Comparison of ENCODE assay signal across 14 cellular contexts in genomic region chr1:42282024-42282579, GRCh38. TPM values are rescaled to one million over a fixed set of nuclear protein-coding genes. Genes with fewer than 3 reads are reported as not detected.
DNase-seq lines count a peak whose midpoint lies in the region; ATAC-seq and TF ChIP-seq lines count a peak whose summit lies in the region.
"Had no signal": no experiment of that assay in that cellular context is flagged by ENCODE, and none has a peak within 500 bp of the region (broad histone marks: within the 10 kb centered on the region; RNA-seq: fewer than 3 reads in every experiment).

No MANE protein-coding gene starts in this region.

- H3K36me3 ChIP-seq in cardiac muscle cell (no peaks in the 10 kb centered on the region), upper lobe of right lung (peaks cover 7% of the 10 kb centered on the region)

- intact Hi-C loops in Right ventricle myocardium inferior (cut with DNase I) (no loop called here), upper lobe of right lung (cut with DNase I) (no loop called here)

- H3K4me1 ChIP-seq in cardiac muscle cell (ENCODE audit: low read depth) (peaks cover 47% of the 10 kb centered on the region), upper lobe of right lung (peaks cover 12% of the 10 kb centered on the region)

- peaks cover 42% of the 10 kb centered on the region for H3K4me1 Mint-ChIP-seq in activated T-helper 17 cell treated with anti-CD3 and anti-CD28 coated beads, Interleukin-2, amount 50 U/mL, for 72 hours

- no peaks in the 10 kb centered on the region for H3K9me3 Mint-ChIP-seq in activated T-helper 17 cell treated with anti-CD3 and anti-CD28 coated beads, Interleukin-2, amount 50 U/mL, for 72 hours
- H3K9me3 Mint-ChIP-seq: activated B cell treated with CpG ODN at 0.5 μM for 24 hours; stimulated activated naive CD8-positive, alpha-beta T cell treated with anti-CD3 and anti-CD28 coated beads, Interleukin-15, amount 100 ng/mL, for 72 hours had no signal

- peak in 1 of 2 donors; percentile 78 for DNase-seq in cardiac muscle cell (ENCODE audit: low read depth in 1 of 2, low spot score in 1 of 2)
- DNase-seq in Right ventricle myocardium inferior (ENCODE audit: missing footprints), result no peak
- DNase-seq in foreskin fibroblast, result peak; percentile 64 to 84
- DNase-seq in upper lobe of right lung, result no peak
- no peak for DNase-seq in COLO668 (lab: John Stamatoyannopoulos, UW; ENCODE audit: unreplicated experiment)
- DNase-seq: activated B cell treated with CpG ODN at 0.5 μM for 24 hours; activated effector memory CD4-positive, alpha-beta T cell treated with Interleukin-2 at 50 U/mL for 16 hours; NCI-H2081; stimulated activated naive CD8-positive, alpha-beta T cell treated with anti-CD3 and anti-CD28 coated beads, Interleukin-15, amount 100 ng/mL, for 72 hours had no signal

- no peaks in the 10 kb centered on the region for H3K9me3 ChIP-seq in cardiac muscle cell (ENCODE audit: low read depth)
- no peaks in the 10 kb centered on the region for H3K9me3 ChIP-seq in upper lobe of right lung

- H3K27ac Mint-ChIP-seq in activated T-helper 17 cell treated with anti-CD3 and anti-CD28 coated beads, Interleukin-2, amount 50 U/mL, for 72 hours, result peak overlapping the region; percentile 69
- H3K27ac Mint-ChIP-seq: activated B cell treated with CpG ODN at 0.5 μM for 24 hours, B cell had no signal

- ATAC-seq in Right ventricle myocardium inferior (no peak), upper lobe of right lung (peak; percentile 47), GM18907 (IDR thresholded peaks at IDR 0.05; ENCODE audit: unreplicated experiment) (no peak), GM18870 (IDR thresholded peaks at IDR 0.05; ENCODE audit: unreplicated experiment) (no peak)
- ATAC-seq in activated T-helper 17 cell treated with anti-CD3 and anti-CD28 coated beads, Interleukin-2, amount 50 U/mL, for 72 hours (replicated peaks), result no peak

- H3K4me3 Mint-ChIP-seq in activated T-helper 17 cell treated with anti-CD3 and anti-CD28 coated beads, Interleukin-2, amount 50 U/mL, for 72 hours, result no peak overlapping the region
- H3K4me3 Mint-ChIP-seq: activated B cell treated with CpG ODN at 0.5 μM for 24 hours, B cell had no signal

- peak overlapping the region; percentile 70 for H3K27ac ChIP-seq in cardiac muscle cell
- H3K27ac ChIP-seq in upper lobe of right lung, result no peak overlapping the region
- H3K27ac ChIP-seq: RWPE1 had no signal

- H3K4me3 ChIP-seq in cardiac muscle cell, result no peak overlapping the region
- H3K4me3 ChIP-seq in foreskin fibroblast (ENCODE audit: low read depth in 1 of 2, low read length in 2 of 2), result no peak overlapping the region
- H3K4me3 ChIP-seq in upper lobe of right lung, result no peak overlapping the region

- H3K36me3 Mint-ChIP-seq in activated T-helper 17 cell treated with anti-CD3 and anti-CD28 coated beads, Interleukin-2, amount 50 U/mL, for 72 hours (ENCODE audit: low read depth), result peaks cover 19% of the 10 kb centered on the region

- H3K27me3 Mint-ChIP-seq in activated T-helper 17 cell treated with anti-CD3 and anti-CD28 coated beads, Interleukin-2, amount 50 U/mL, for 72 hours, result no peaks in the 10 kb centered on the region
- H3K27me3 Mint-ChIP-seq: activated B cell treated with CpG ODN at 0.5 μM for 24 hours; B cell; stimulated activated naive CD8-positive, alpha-beta T cell treated with anti-CD3 and anti-CD28 coated beads, Interleukin-15, amount 100 ng/mL, for 72 hours had no signal

- H3K27me3 ChIP-seq in cardiac muscle cell (no peaks in the 10 kb centered on the region), upper lobe of right lung (no peaks in the 10 kb centered on the region)

- TF ChIP-seq CTCF in cardiac muscle cell (IDR thresholded peaks at IDR 0.05; ENCODE audit: low read depth, low read length) (no peak), foreskin fibroblast (IDR thresholded peaks at IDR 0.05; ENCODE audit: low read depth, low read length) (no peak), upper lobe of right lung (IDR thresholded peaks at IDR 0.05) (no peak)

RNA-seq across cellular contexts. Expression of gene FOXJ3, which starts 52.9 kb away (rescaled TPM):
- total RNA-seq in cardiac muscle cell (28.5 and 54.1 TPM in 2 replicates), Right ventricle myocardium inferior (37.9 TPM), upper lobe of right lung (47.0 TPM)
- polyA plus RNA-seq in cardiac muscle cell, result 25.4 and 39.1 TPM in 2 replicates
- total RNA-seq in activated T-helper 17 cell treated with anti-CD3 and anti-CD28 coated beads, Interleukin-2, amount 50 U/mL, for 72 hours, result 10 to 100 TPM; 48.8 to 53.6 TPM

Comparison
In these comparisons a context has a peak if more than half of its experiments do, and no peak if none do; other contexts are left out.
1. DNase-seq: peak in foreskin fibroblast (2 of 2); none in Right ventricle myocardium inferior (single experiment), upper lobe of right lung (single experiment) and COLO668 (single experiment).